ENCODE assay signal across 1 cellular context in genomic region chr6:169701953-169702639, GRCh38.
TF ChIP-seq lines count a peak whose summit lies in the region.

TSS of gene C6orf120 (plus strand) at chr6:169702126. CDS start at chr6:169702460, 334 bp downstream.
TSS of gene WDR27 (minus strand) at chr6:169702029. CDS start at chr6:169689005, 13,024 bp downstream.

TF ChIP-seq in HepG2, 621 proteins besides CTCF, POLR2A, EP300 and RAD21 (continued from another document and continues in another):
- TF ChIP-seq AFF4 (CRISPR knock-in tag; IDR thresholded peaks at IDR 0.05) (peak; percentile 40; the same call in 1 of the 2 replicates), GATAD2A (CRISPR knock-in tag; IDR thresholded peaks at IDR 0.05) (peak; percentile 81), ZNF317 (CRISPR knock-in tag; IDR thresholded peaks at IDR 0.05) (no peak), MIER3 (CRISPR knock-in tag; IDR thresholded peaks at IDR 0.05; ENCODE audit: borderline replicate concordance) (no peak), ZSCAN29 (CRISPR knock-in tag; conservative IDR thresholded peaks at IDR 0.05) (peak; percentile 75), POGZ (CRISPR knock-in tag; IDR thresholded peaks at IDR 0.05) (peak; percentile 96), GMEB2 (CRISPR knock-in tag; IDR thresholded peaks at IDR 0.05; ENCODE audit: low read depth) (0 out of 2 replicates have a peak, but pooled peaks have one; percentile 24), NKX3-1 (CRISPR knock-in tag; IDR thresholded peaks at IDR 0.05) (peak; percentile 58; the same call in 1 of the 2 replicates), ZNF160 (CRISPR knock-in tag; IDR thresholded peaks at IDR 0.05) (peak; percentile 82), ZNF577 (CRISPR knock-in tag; IDR thresholded peaks at IDR 0.05; ENCODE audit: borderline replicate concordance, low read depth) (no peak), JARID2 (CRISPR knock-in tag; IDR thresholded peaks at IDR 0.05; ENCODE audit: insufficient replicate concordance) (peak; percentile 67), CCDC6 (CRISPR knock-in tag; IDR thresholded peaks at IDR 0.05) (0 out of 2 replicates have a peak, but pooled peaks have one; percentile 36), ZNF468 (CRISPR knock-in tag; IDR thresholded peaks at IDR 0.05) (peak; percentile 88), SRSF4 (IDR thresholded peaks at IDR 0.05; ENCODE audit: low read depth, low read length, poor library complexity, severe bottlenecking) (peak; percentile 35), TIGD3 (CRISPR knock-in tag; IDR thresholded peaks at IDR 0.05; ENCODE audit: borderline replicate concordance) (peak; percentile 51; the same call in 1 of the 2 replicates), ZNF614 (CRISPR knock-in tag; IDR thresholded peaks at IDR 0.05; ENCODE audit: borderline replicate concordance) (peak; percentile 76), BRF2 (CRISPR knock-in tag; IDR thresholded peaks at IDR 0.05) (peak; percentile 94; the same call in 1 of the 2 replicates), ZSCAN21 (CRISPR knock-in tag; IDR thresholded peaks at IDR 0.05; ENCODE audit: borderline replicate concordance) (peak; percentile 44; the same call in 1 of the 2 replicates), GTF3A (CRISPR knock-in tag; conservative IDR thresholded peaks at IDR 0.05) (peak; percentile 91; the same call in 1 of the 2 replicates), ZNF414 (CRISPR knock-in tag; IDR thresholded peaks at IDR 0.05) (peak; percentile 42; the same call in 1 of the 2 replicates), ZFY (CRISPR knock-in tag; IDR thresholded peaks at IDR 0.05) (peak; percentile 95), ZNF484 (CRISPR knock-in tag; IDR thresholded peaks at IDR 0.05; ENCODE audit: borderline replicate concordance, low read depth) (no peak), RORA (CRISPR knock-in tag; IDR thresholded peaks at IDR 0.05) (no peak), THYN1 (CRISPR knock-in tag; IDR thresholded peaks at IDR 0.05; ENCODE audit: borderline replicate concordance, low read depth) (no peak; the same call in 1 of the 2 replicates), ZFP36L1 (CRISPR knock-in tag; IDR thresholded peaks at IDR 0.05) (no peak), ZNF737 (CRISPR knock-in tag; IDR thresholded peaks at IDR 0.05; ENCODE audit: borderline replicate concordance) (no peak; the same call in 1 of the 2 replicates), ZNF138 (CRISPR knock-in tag; IDR thresholded peaks at IDR 0.05; ENCODE audit: low read depth) (peak; percentile 62; the same call in 1 of the 2 replicates), MLLT10 (CRISPR knock-in tag; IDR thresholded peaks at IDR 0.05) (no peak), ADNP (CRISPR knock-in tag; IDR thresholded peaks at IDR 0.05) (no peak), ZNF768 (CRISPR knock-in tag; IDR thresholded peaks at IDR 0.05) (peak; percentile 31), ZBTB21 (CRISPR knock-in tag; IDR thresholded peaks at IDR 0.05) (no peak), FIP1L1 (IDR thresholded peaks at IDR 0.05; ENCODE audit: borderline replicate concordance, insufficient read depth, low read depth, low read length) (0 out of 2 replicates have a peak, but pooled peaks have one; percentile 38), TOPORS (CRISPR knock-in tag; IDR thresholded peaks at IDR 0.05) (peak; percentile 90; the same call in 1 of the 2 replicates), KDM6A (CRISPR knock-in tag; IDR thresholded peaks at IDR 0.05; ENCODE audit: low read depth) (no peak), ZNF781 (CRISPR knock-in tag; IDR thresholded peaks at IDR 0.05; ENCODE audit: borderline replicate concordance, not compliant biosample characterization) (peak; percentile 68), REL (CRISPR knock-in tag; conservative IDR thresholded peaks at IDR 0.05) (peak; percentile 95), PAX8 (CRISPR knock-in tag; IDR thresholded peaks at IDR 0.05; ENCODE audit: borderline replicate concordance) (no peak), RXRA (CRISPR knock-in tag; IDR thresholded peaks at IDR 0.05) (peak; percentile 59), NFKBIZ (CRISPR knock-in tag; IDR thresholded peaks at IDR 0.05) (peak; percentile 68), NFAT5 (CRISPR knock-in tag; IDR thresholded peaks at IDR 0.05) (no peak), NFE2L1 (CRISPR knock-in tag; IDR thresholded peaks at IDR 0.05; ENCODE audit: borderline replicate concordance) (no peak; the same call in 1 of the 2 replicates), SOX13 (IDR thresholded peaks at IDR 0.05) (no peak; the same call in 1 of the 2 replicates), SOX13 (CRISPR knock-in tag; conservative IDR thresholded peaks at IDR 0.05 in 1 of 2, IDR thresholded peaks at IDR 0.05 in 1 of 2) (peak in 1 of 2 experiments; percentile 36; a peak in 2 of 4 replicates), ZNF607 (CRISPR knock-in tag; IDR thresholded peaks at IDR 0.05; ENCODE audit: borderline replicate concordance) (peak; percentile 94), LBX2 (CRISPR knock-in tag; IDR thresholded peaks at IDR 0.05; ENCODE audit: borderline replicate concordance) (peak; percentile 86; the same call in 1 of the 2 replicates), ZBTB49 (CRISPR knock-in tag; IDR thresholded peaks at IDR 0.05; ENCODE audit: borderline replicate concordance) (peak; percentile 75; the same call in 1 of the 2 replicates), ZFP1 (CRISPR knock-in tag; IDR thresholded peaks at IDR 0.05) (peak; percentile 88; the same call in 1 of the 2 replicates), WIZ (CRISPR knock-in tag; IDR thresholded peaks at IDR 0.05) (peak; percentile 86), GZF1 (CRISPR knock-in tag; IDR thresholded peaks at IDR 0.05) (no peak), AKAP8 (CRISPR knock-in tag; IDR thresholded peaks at IDR 0.05) (no peak; the same call in 1 of the 2 replicates), SMYD3 (CRISPR knock-in tag; IDR thresholded peaks at IDR 0.05) (no peak), PRPF4 (IDR thresholded peaks at IDR 0.05; ENCODE audit: low read depth, low read length, poor library complexity, severe bottlenecking) (no peak), CC2D1A (CRISPR knock-in tag; IDR thresholded peaks at IDR 0.05) (no peak; the same call in none of the 2 replicates)
